Comparison of ENCODE assay signal across 8 cellular contexts in the genomic region with DNA sequence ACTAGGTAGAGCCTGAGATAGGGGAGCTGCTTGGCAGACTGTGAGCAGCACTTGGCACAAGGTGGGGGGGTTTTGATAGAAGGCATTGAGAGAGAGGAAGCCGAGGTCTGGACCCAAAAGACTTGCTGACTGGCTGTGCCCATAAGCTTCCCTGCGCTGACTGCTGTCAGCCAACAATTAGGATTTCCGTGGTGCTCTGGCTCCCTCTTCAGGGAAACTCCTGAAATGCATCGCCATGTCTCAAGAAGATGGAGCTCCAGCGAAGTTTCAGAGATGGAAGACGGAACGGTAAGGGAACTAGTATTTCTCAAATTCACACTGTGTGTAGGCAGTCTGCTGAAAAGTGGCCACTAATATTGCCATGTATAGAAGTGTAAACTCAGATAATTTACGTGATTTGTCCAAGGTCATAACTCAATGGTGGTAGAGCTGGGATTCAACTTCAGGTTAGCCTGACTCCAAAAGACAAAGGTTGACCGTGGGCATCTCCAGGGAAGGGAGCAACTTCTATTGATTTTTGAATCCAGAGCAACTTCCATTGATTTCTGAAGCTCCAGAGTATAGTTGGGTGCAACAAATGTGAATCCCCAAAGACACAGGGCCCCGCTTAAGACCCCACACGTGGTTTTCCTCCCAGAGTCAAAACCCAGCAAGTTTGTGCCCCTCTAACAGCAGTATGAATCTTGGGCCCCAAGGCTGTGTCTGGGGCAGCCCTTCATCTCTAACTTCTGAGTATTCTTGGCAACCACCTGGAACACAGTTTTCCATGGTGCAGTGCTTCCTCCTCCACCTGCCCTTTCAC. TPM values are rescaled to one million over a fixed set of nuclear protein-coding genes. Genes with fewer than 3 reads are reported as not detected.
A peak's percentile ranks its signal among the peaks of the same experiment; 100 is the strongest.
DNase-seq lines count a peak whose midpoint lies in the region; ATAC-seq, FAIRE-seq and TF ChIP-seq lines count a peak whose summit lies in the region.

No MANE protein-coding gene starts in this region.

- H3K27ac ChIP-seq in pancreas (no peak overlapping the region), thyroid gland (no peak overlapping the region)

- no peaks in the 10 kb centered on the region for H3K9me3 ChIP-seq in pancreas
- H3K9me3 ChIP-seq in thyroid gland, result no peaks in the 10 kb centered on the region

- intact Hi-C loops in pancreas (cut with DNase I) (loop anchor here in 2 of 3 donors (5.0 kb wide), 2 partner anchors 266 to 271 kb away; no protein-coding TSS in a partner anchor), thyroid gland (cut with DNase I) (loop anchor here (5.0 to 10.0 kb wide), 2 partner anchors 276 to 404 kb away; no protein-coding TSS in a partner anchor)

- WGBS in pancreas, 2 donors, result 24 to 27% methylated on average over 11 of the region's 11 CpGs
- WGBS in thyroid gland, 2 donors, result 28 to 30% methylated on average over 10 to 11 of the region's 11 CpGs

- TF ChIP-seq POLR2A in thyroid gland (IDR thresholded peaks at IDR 0.05), result no peak

- H3K27me3 ChIP-seq in pancreas (no peaks in the 10 kb centered on the region), thyroid gland (no peaks in the 10 kb centered on the region)

- DNase-seq in GM04503 (ENCODE audit: low read depth) (peak; percentile 35), SHP77 (lab: John Stamatoyannopoulos, UW) (peak; percentile 72 to 77), foreskin melanocyte (peak; percentile 73), pancreas (peak in 5 of 6 donors; percentile 49 to 83 (median 72)), thyroid gland (peak; percentile 77 to 78)
- DNase-seq in Jurkat, Clone E6-1 (ENCODE audit: low read depth, low spot score), result peak; percentile 77
- peak; percentile 59 to 63 for DNase-seq in activated T-helper 1 cell treated with anti-CD3 and anti-CD28 coated beads, Interleukin-2, amount 50 U/mL, for 16 hours (ENCODE audit: low read depth in 1 of 2, low spot score in 1 of 2)

- TF ChIP-seq CTCF in pancreas (IDR thresholded peaks at IDR 0.05) (peak; percentile 74 to 88 (median 86)), thyroid gland (IDR thresholded peaks at IDR 0.05) (peak; percentile 69 to 93 (median 82))

- peak; percentile 78 to 95 (median 90) for ATAC-seq in pancreas
- ATAC-seq in HG02610 (IDR thresholded peaks at IDR 0.05; ENCODE audit: unreplicated experiment), result no peak

- H3K4me1 ChIP-seq in pancreas, result no peaks in the 10 kb centered on the region
- H3K4me1 ChIP-seq in thyroid gland, result no peaks in the 10 kb centered on the region

- no peak for FAIRE-seq in pancreas (lab: Jason Lieb, UNC)

- H3K4me3 ChIP-seq in Jurkat, Clone E6-1 (ENCODE audit: low read length), result no peak overlapping the region
- H3K4me3 ChIP-seq in pancreas (no peak overlapping the region), thyroid gland (replicated peaks in 1 of 3) (no peak overlapping the region)

- H3K36me3 ChIP-seq in pancreas (no peaks in the 10 kb centered on the region), thyroid gland (no peaks in the 10 kb centered on the region)

RNA-seq across cellular contexts. Expression of gene CRNN, which starts 44.5 kb away (rescaled TPM):
- not detected for polyA plus RNA-seq in Jurkat, Clone E6-1 (2012; ENCODE audit: insufficient read depth, insufficient read length)
- total RNA-seq in pancreas (not detected), thyroid gland (not detected)
- under 1 TPM; 0.52 to 0.76 TPM for polyA plus RNA-seq in pancreas

RNA-seq across cellular contexts. Expression of gene LCE5A, which starts 52.0 kb away (rescaled TPM):
- polyA plus RNA-seq in Jurkat, Clone E6-1 (2012; ENCODE audit: insufficient read depth, insufficient read length), result not detected
- not detected for total RNA-seq in pancreas
- polyA plus RNA-seq in pancreas, result not detected
- not detected for total RNA-seq in thyroid gland

RNA-seq across cellular contexts. Expression of gene CRCT1, which starts 55.7 kb away (rescaled TPM):
- polyA plus RNA-seq in Jurkat, Clone E6-1 (2012; ENCODE audit: insufficient read depth, insufficient read length), result not detected
- total RNA-seq in pancreas (not detected), thyroid gland (not detected)
- under 1 TPM in 1 of 2 donors, not detected in 1; 0.30 TPM for polyA plus RNA-seq in pancreas
